ENCODE assay signal across 1 cellular context in the genomic region with DNA sequence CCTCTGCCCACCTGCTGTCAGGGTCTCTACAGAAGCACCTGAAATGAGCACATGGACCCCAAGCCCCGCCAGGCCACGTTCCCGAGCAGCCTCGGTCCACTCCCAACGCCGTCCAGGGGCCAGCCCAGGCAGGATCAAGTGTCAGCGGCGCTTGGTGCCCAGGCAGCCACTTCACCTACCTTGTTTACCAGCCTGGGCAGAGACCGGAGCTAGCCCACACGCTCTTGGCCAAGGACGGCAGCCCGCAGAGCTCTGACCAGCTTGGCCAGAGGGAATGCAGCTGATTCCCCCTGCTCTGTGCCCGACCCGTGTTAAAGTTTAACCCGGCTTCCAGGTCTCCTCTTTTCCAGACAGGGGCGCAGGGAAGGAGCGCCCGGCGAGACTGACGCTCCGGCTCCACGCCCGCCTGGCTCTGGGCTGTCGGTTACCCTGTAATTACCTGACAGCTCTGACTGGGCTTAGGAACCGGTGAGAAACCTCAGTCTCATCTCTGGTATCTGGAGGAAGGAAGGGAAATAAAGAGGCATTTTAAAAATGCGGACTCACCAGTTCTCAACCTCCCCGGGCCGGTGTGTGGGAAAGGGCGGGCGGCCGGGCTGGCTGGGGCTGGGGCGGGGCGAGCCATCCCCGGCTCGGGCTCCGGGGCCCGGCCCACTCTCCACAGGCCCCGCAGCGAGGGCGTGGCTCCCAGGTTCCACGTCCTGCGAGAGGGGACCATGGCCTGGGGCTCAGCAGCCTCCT.
TF ChIP-seq lines count a peak whose summit lies in the region.

No MANE protein-coding gene starts in this region.

TF ChIP-seq in HepG2, 621 proteins besides CTCF, POLR2A, EP300 and RAD21 (continued from another document and continues in another):
- TF ChIP-seq, protein P1, sequence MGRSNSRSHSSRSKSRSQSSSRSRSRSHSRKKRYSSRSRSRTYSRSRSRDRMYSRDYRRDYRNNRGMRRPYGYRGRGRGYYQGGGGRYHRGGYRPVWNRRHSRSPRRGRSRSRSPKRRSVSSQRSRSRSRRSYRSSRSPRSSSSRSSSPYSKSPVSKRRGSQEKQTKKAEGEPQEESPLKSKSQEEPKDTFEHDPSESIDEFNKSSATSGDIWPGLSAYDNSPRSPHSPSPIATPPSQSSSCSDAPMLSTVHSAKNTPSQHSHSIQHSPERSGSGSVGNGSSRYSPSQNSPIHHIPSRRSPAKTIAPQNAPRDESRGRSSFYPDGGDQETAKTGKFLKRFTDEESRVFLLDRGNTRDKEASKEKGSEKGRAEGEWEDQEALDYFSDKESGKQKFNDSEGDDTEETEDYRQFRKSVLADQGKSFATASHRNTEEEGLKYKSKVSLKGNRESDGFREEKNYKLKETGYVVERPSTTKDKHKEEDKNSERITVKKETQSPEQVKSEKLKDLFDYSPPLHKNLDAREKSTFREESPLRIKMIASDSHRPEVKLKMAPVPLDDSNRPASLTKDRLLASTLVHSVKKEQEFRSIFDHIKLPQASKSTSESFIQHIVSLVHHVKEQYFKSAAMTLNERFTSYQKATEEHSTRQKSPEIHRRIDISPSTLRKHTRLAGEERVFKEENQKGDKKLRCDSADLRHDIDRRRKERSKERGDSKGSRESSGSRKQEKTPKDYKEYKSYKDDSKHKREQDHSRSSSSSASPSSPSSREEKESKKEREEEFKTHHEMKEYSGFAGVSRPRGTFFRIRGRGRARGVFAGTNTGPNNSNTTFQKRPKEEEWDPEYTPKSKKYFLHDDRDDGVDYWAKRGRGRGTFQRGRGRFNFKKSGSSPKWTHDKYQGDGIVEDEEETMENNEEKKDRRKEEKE (IDR thresholded peaks at IDR 0.05) = no peak
- TF ChIP-seq BHLHE40 (IDR thresholded peaks at IDR 0.05; ENCODE audit: low read length) (0 out of 2 replicates have a peak, but pooled peaks have one; percentile 17), ZNF678 (CRISPR knock-in tag; IDR thresholded peaks at IDR 0.05) (0 out of 2 replicates have a peak, but pooled peaks have one; percentile 67), KDM5A (IDR thresholded peaks at IDR 0.05; ENCODE audit: borderline replicate concordance, low read length) (peak; percentile 30; the same call in 1 of the 2 replicates), BCL6 (CRISPR knock-in tag; IDR thresholded peaks at IDR 0.05) (peak; percentile 54), ATF7-NPFF (CRISPR knock-in tag; IDR thresholded peaks at IDR 0.05; ENCODE audit: low read depth) (peak; percentile 63; the same call in 1 of the 2 replicates), GATA4 (IDR thresholded peaks at IDR 0.05; ENCODE audit: borderline replicate concordance, low read depth) (peak; percentile 44; the same call in 1 of the 2 replicates), FOXA3 (CRISPR knock-in tag; IDR thresholded peaks at IDR 0.05) (peak; percentile 86), MAZ (IDR thresholded peaks at IDR 0.05; ENCODE audit: borderline replicate concordance, low read depth, low read length) (peak; percentile 67; the same call in 1 of the 2 replicates), MAZ (CRISPR knock-in tag; IDR thresholded peaks at IDR 0.05; ENCODE audit: low read depth) (peak; percentile 66), ZNF841 (CRISPR knock-in tag; IDR thresholded peaks at IDR 0.05; ENCODE audit: borderline replicate concordance) (no peak), SMAD1 (CRISPR knock-in tag; IDR thresholded peaks at IDR 0.05; ENCODE audit: borderline replicate concordance, low read depth) (0 out of 2 replicates have a peak, but pooled peaks have one; percentile 51), TAF1 (CRISPR knock-in tag; IDR thresholded peaks at IDR 0.05) (peak; percentile 79; the same call in 1 of the 2 replicates), ZMYM3 (CRISPR knock-in tag; IDR thresholded peaks at IDR 0.05) (0 out of 2 replicates have a peak, but pooled peaks have one; percentile 46), ZNF468 (CRISPR knock-in tag; IDR thresholded peaks at IDR 0.05) (no peak), ZNF44 (CRISPR knock-in tag; IDR thresholded peaks at IDR 0.05) (no peak; the same call in 1 of the 2 replicates), STAG1 (CRISPR knock-in tag; IDR thresholded peaks at IDR 0.05) (0 out of 2 replicates have a peak, but pooled peaks have one; percentile 20), SP140L (CRISPR knock-in tag; IDR thresholded peaks at IDR 0.05; ENCODE audit: borderline replicate concordance) (0 out of 2 replicates have a peak, but pooled peaks have one; percentile 32), ZNF781 (CRISPR knock-in tag; IDR thresholded peaks at IDR 0.05; ENCODE audit: borderline replicate concordance, not compliant biosample characterization) (peak; percentile 47), ZNF598 (CRISPR knock-in tag; IDR thresholded peaks at IDR 0.05; ENCODE audit: borderline replicate concordance) (peak; percentile 79; the same call in 1 of the 2 replicates), AGO2 (optimal IDR thresholded peaks at IDR 0.05; ENCODE audit: low read depth, low read length) (no peak), MED1 (CRISPR knock-in tag; IDR thresholded peaks at IDR 0.05) (peak; percentile 74), GLI4 (CRISPR knock-in tag; IDR thresholded peaks at IDR 0.05; ENCODE audit: borderline replicate concordance) (0 out of 2 replicates have a peak, but pooled peaks have one; percentile 73), ZNF224 (CRISPR knock-in tag; IDR thresholded peaks at IDR 0.05) (peak; percentile 90), ZC3H13 (CRISPR knock-in tag; IDR thresholded peaks at IDR 0.05) (no peak), HMGA1 (CRISPR knock-in tag; conservative IDR thresholded peaks at IDR 0.05) (no peak), RAD51 (IDR thresholded peaks at IDR 0.05; ENCODE audit: borderline replicate concordance) (no peak), ZNF235 (CRISPR knock-in tag; IDR thresholded peaks at IDR 0.05; ENCODE audit: borderline replicate concordance) (peak; percentile 78; the same call in 1 of the 2 replicates), ZSCAN29 (CRISPR knock-in tag; conservative IDR thresholded peaks at IDR 0.05) (peak; percentile 76; the same call in 1 of the 2 replicates), ZNF30 (CRISPR knock-in tag; IDR thresholded peaks at IDR 0.05) (peak; percentile 89; the same call in 1 of the 2 replicates), RXRB (CRISPR knock-in tag; IDR thresholded peaks at IDR 0.05; ENCODE audit: borderline replicate concordance) (peak; percentile 54; the same call in 1 of the 2 replicates), ADNP (CRISPR knock-in tag; IDR thresholded peaks at IDR 0.05) (no peak), SP5 (CRISPR knock-in tag; IDR thresholded peaks at IDR 0.05; ENCODE audit: borderline replicate concordance, low read depth) (0 out of 2 replicates have a peak, but pooled peaks have one; percentile 22), ZNF776 (CRISPR knock-in tag; IDR thresholded peaks at IDR 0.05) (peak; percentile 82; the same call in 1 of the 2 replicates), SIN3B (IDR thresholded peaks at IDR 0.05; ENCODE audit: low read length) (peak; percentile 22; the same call in 1 of the 2 replicates), TOE1 (CRISPR knock-in tag; IDR thresholded peaks at IDR 0.05) (0 out of 2 replicates have a peak, but pooled peaks have one; percentile 57), ZNF3 (CRISPR knock-in tag; IDR thresholded peaks at IDR 0.05) (no peak), ZBTB20 (CRISPR knock-in tag; IDR thresholded peaks at IDR 0.05; ENCODE audit: borderline replicate concordance, low read depth) (peak; percentile 11; the same call in 1 of the 2 replicates), CEBPG (CRISPR knock-in tag; IDR thresholded peaks at IDR 0.05) (no peak), YY1 (IDR thresholded peaks at IDR 0.05; ENCODE audit: insufficient read depth, insufficient replicate concordance, low read depth, low read length) (peak; percentile 6), ARNT2 (CRISPR knock-in tag; IDR thresholded peaks at IDR 0.05; ENCODE audit: low read depth) (peak; percentile 64), RELA (CRISPR knock-in tag; IDR thresholded peaks at IDR 0.05) (peak; percentile 51)
- TF ChIP-seq, protein P2, sequence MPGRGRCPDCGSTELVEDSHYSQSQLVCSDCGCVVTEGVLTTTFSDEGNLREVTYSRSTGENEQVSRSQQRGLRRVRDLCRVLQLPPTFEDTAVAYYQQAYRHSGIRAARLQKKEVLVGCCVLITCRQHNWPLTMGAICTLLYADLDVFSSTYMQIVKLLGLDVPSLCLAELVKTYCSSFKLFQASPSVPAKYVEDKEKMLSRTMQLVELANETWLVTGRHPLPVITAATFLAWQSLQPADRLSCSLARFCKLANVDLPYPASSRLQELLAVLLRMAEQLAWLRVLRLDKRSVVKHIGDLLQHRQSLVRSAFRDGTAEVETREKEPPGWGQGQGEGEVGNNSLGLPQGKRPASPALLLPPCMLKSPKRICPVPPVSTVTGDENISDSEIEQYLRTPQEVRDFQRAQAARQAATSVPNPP (CRISPR knock-in tag; IDR thresholded peaks at IDR 0.05) = peak; percentile 65; the same call in 1 of the 2 replicates
- TF ChIP-seq, protein P3, sequence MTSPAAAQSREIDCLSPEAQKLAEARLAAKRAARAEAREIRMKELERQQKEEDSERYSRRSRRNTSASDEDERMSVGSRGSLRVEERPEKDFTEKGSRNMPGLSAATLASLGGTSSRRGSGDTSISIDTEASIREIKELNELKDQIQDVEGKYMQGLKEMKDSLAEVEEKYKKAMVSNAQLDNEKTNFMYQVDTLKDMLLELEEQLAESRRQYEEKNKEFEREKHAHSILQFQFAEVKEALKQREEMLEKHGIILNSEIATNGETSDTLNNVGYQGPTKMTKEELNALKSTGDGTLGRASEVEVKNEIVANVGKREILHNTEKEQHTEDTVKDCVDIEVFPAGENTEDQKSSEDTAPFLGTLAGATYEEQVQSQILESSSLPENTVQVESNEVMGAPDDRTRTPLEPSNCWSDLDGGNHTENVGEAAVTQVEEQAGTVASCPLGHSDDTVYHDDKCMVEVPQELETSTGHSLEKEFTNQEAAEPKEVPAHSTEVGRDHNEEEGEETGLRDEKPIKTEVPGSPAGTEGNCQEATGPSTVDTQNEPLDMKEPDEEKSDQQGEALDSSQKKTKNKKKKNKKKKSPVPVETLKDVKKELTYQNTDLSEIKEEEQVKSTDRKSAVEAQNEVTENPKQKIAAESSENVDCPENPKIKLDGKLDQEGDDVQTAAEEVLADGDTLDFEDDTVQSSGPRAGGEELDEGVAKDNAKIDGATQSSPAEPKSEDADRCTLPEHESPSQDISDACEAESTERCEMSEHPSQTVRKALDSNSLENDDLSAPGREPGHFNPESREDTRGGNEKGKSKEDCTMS (CRISPR knock-in tag; conservative IDR thresholded peaks at IDR 0.05) = no peak
- TF ChIP-seq, protein P4, sequence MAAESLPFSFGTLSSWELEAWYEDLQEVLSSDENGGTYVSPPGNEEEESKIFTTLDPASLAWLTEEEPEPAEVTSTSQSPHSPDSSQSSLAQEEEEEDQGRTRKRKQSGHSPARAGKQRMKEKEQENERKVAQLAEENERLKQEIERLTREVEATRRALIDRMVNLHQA (CRISPR knock-in tag; IDR thresholded peaks at IDR 0.05) = no peak
- TF ChIP-seq, protein P5, sequence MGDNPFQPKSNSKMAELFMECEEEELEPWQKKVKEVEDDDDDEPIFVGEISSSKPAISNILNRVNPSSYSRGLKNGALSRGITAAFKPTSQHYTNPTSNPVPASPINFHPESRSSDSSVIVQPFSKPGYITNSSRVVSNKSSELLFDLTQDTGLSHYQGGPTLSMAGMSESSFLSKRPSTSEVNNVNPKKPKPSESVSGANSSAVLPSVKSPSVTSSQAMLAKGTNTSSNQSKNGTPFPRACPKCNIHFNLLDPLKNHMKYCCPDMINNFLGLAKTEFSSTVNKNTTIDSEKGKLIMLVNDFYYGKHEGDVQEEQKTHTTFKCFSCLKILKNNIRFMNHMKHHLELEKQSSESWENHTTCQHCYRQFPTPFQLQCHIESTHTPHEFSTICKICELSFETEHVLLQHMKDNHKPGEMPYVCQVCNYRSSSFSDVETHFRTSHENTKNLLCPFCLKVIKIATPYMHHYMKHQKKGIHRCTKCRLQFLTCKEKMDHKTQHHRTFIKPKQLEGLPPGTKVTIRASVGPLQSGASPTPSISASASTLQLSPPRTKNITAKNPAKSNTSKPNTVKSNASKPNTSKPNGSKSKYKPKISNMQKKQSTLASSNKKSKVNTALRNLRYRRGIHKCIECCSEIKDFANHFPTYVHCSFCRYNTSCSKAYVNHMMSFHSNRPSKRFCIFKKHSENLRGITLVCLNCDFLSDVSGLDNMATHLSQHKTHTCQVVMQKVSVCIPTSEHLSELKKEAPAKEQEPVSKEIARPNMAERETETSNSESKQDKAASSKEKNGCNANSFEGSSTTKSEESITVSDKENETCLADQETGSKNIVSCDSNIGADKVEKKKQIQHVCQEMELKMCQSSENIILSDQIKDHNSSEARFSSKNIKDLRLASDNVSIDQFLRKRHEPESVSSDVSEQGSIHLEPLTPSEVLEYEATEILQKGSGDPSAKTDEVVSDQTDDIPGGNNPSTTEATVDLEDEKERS (CRISPR knock-in tag; IDR thresholded peaks at IDR 0.05) = peak; percentile 21; the same call in 1 of the 2 replicates
- TF ChIP-seq, protein P6, sequence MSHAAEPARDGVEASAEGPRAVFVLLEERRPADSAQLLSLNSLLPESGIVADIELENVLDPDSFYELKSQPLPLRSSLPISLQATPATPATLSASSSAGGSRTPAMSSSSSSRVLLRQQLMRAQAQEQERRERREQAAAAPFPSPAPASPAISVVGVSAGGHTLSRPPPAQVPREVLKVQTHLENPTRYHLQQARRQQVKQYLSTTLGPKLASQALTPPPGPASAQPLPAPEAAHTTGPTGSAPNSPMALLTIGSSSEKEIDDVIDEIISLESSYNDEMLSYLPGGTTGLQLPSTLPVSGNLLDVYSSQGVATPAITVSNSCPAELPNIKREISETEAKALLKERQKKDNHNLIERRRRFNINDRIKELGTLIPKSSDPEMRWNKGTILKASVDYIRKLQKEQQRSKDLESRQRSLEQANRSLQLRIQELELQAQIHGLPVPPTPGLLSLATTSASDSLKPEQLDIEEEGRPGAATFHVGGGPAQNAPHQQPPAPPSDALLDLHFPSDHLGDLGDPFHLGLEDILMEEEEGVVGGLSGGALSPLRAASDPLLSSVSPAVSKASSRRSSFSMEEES (CRISPR knock-in tag; IDR thresholded peaks at IDR 0.05) = peak; percentile 40
- TF ChIP-seq, protein P7, sequence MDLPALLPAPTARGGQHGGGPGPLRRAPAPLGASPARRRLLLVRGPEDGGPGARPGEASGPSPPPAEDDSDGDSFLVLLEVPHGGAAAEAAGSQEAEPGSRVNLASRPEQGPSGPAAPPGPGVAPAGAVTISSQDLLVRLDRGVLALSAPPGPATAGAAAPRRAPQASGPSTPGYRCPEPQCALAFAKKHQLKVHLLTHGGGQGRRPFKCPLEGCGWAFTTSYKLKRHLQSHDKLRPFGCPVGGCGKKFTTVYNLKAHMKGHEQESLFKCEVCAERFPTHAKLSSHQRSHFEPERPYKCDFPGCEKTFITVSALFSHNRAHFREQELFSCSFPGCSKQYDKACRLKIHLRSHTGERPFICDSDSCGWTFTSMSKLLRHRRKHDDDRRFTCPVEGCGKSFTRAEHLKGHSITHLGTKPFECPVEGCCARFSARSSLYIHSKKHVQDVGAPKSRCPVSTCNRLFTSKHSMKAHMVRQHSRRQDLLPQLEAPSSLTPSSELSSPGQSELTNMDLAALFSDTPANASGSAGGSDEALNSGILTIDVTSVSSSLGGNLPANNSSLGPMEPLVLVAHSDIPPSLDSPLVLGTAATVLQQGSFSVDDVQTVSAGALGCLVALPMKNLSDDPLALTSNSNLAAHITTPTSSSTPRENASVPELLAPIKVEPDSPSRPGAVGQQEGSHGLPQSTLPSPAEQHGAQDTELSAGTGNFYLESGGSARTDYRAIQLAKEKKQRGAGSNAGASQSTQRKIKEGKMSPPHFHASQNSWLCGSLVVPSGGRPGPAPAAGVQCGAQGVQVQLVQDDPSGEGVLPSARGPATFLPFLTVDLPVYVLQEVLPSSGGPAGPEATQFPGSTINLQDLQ (CRISPR knock-in tag; IDR thresholded peaks at IDR 0.05) = peak; percentile 48; the same call in 1 of the 2 replicates
